24 cellular contexts compared by ENCODE assay signal in genomic region chr5:157177935-157178334, GRCh38. TPM values are rescaled to one million over a fixed set of nuclear protein-coding genes. Genes with fewer than 3 reads are reported as not detected.
A peak's percentile ranks its signal among the peaks of the same experiment; 100 is the strongest.
DNase-seq lines count a peak whose midpoint lies in the region; ATAC-seq lines count a peak whose summit lies in the region.
"Had no signal": no experiment of that assay in that cellular context is flagged by ENCODE, and none has a peak within 500 bp of the region (broad histone marks: within the 10 kb centered on the region; RNA-seq: fewer than 3 reads in every experiment).

No MANE protein-coding gene starts in this region.

- no peak for DNase-seq in activated CD4-positive, alpha-beta T cell treated with anti-CD3 and anti-CD28 coated beads, Interleukin-2, amount 10 ng/mL, durations not matched to agents 7 days and 5 days
- no peak for DNase-seq in activated CD4-positive, alpha-beta T cell treated with anti-CD3 and anti-CD28 coated beads, Interleukin-2, amount 50 U/mL, for 4 hours
- DNase-seq in activated T-helper 2 cell treated with anti-CD3 and anti-CD28 coated beads, Interferon-gamma antibody, Interleukin-2, Interleukin-4, amounts not matched to agents 10 μg/mL and 5 μg/mL and 100 μg/mL, durations not matched to agents 14 hours and 24 hours and 36 hours (ENCODE audit: low spot score), result peak; percentile 7
- no peak for DNase-seq in natural killer cell treated with Interleukin-12 subunit alpha and Interleukin-12 subunit beta and Interleukin-15 and Interleukin-18, amount 100 ng/mL, for 72 hours (ENCODE audit: low spot score)
- DNase-seq in NOMO-1 treated with DMSO at 0.1 percent for 48 hours (lab: John Stamatoyannopoulos, UW; ENCODE audit: unreplicated experiment) (no peak), CD1c-positive myeloid dendritic cell (ENCODE audit: extremely low spot score) (no peak), GOT3 (lab: John Stamatoyannopoulos, UW) (no peak)
- DNase-seq: DMS79 treated with DMSO at 0.1 percent for 48 hours, NCI-H1436 treated with DMSO at 0.1 percent for 48 hours, NCI-H774, upper lobe of left lung had no signal

- POLR2A ChIA-PET in activated CD4-positive, alpha-beta T cell treated with anti-CD3 and anti-CD28 coated beads, Interleukin-2, amount 10 ng/mL, durations not matched to agents 7 days and 5 days (lab: Charles Lee), result no interaction called here

- peak in 1 of 2 donors; percentile 76 for ATAC-seq in natural killer cell treated with Interleukin-12 subunit alpha and Interleukin-12 subunit beta and Interleukin-15 and Interleukin-18, amount 100 ng/mL, for 72 hours
- ATAC-seq: GM23338 had no signal

- CTCF ChIA-PET in activated CD4-positive, alpha-beta T cell treated with anti-CD3 and anti-CD28 coated beads, Interleukin-2, amount 10 ng/mL, durations not matched to agents 7 days and 5 days (lab: Charles Lee), result interaction anchor here (0.6 to 2.1 kb wide), 3 partner anchors 26 to 138 kb away, joined by 3 to 6 read pairs (median 4); no protein-coding TSS in a partner anchor

- peaks cover 58% of the 10 kb centered on the region for H3K4me1 Mint-ChIP-seq in activated CD4-positive, alpha-beta T cell treated with anti-CD3 and anti-CD28 coated beads, Interleukin-2, amount 10 ng/mL, durations not matched to agents 7 days and 5 days
- H3K4me1 Mint-ChIP-seq in activated T-helper 2 cell treated with anti-CD3 and anti-CD28 coated beads, Interferon-gamma antibody, Interleukin-2, Interleukin-4, amounts not matched to agents 10 μg/mL and 5 μg/mL and 100 μg/mL, durations not matched to agents 14 hours and 24 hours and 36 hours (ENCODE audit: low read depth), result peaks cover 54% of the 10 kb centered on the region
- H3K4me1 Mint-ChIP-seq in natural killer cell treated with Interleukin-12 subunit alpha and Interleukin-12 subunit beta and Interleukin-15 and Interleukin-18, amount 100 ng/mL, for 72 hours (ENCODE audit: low read depth in 2 of 2), result peaks cover 34 to 41% of the 10 kb centered on the region in 2 donors
- H3K4me1 Mint-ChIP-seq: neural crest cell had no signal

- H3K27me3 Mint-ChIP-seq in activated CD4-positive, alpha-beta T cell treated with anti-CD3 and anti-CD28 coated beads, Interleukin-2, amount 10 ng/mL, durations not matched to agents 7 days and 5 days, result no peaks in the 10 kb centered on the region
- no peaks in the 10 kb centered on the region for H3K27me3 Mint-ChIP-seq in activated T-helper 2 cell treated with anti-CD3 and anti-CD28 coated beads, Interferon-gamma antibody, Interleukin-2, Interleukin-4, amounts not matched to agents 10 μg/mL and 5 μg/mL and 100 μg/mL, durations not matched to agents 14 hours and 24 hours and 36 hours (ENCODE audit: low read depth)
- no peaks in the 10 kb centered on the region for H3K27me3 Mint-ChIP-seq in natural killer cell treated with Interleukin-12 subunit alpha and Interleukin-12 subunit beta and Interleukin-15 and Interleukin-18, amount 100 ng/mL, for 72 hours

- no peaks in the 10 kb centered on the region for H3K9me3 ChIP-seq in KOPT-K1 (ENCODE audit: insufficient read depth, low read length, poor library complexity, severe bottlenecking)
- H3K9me3 ChIP-seq: breast epithelium, upper lobe of left lung had no signal

- peaks cover 37% of the 10 kb centered on the region for H3K36me3 Mint-ChIP-seq in activated CD4-positive, alpha-beta T cell treated with anti-CD3 and anti-CD28 coated beads, Interleukin-2, amount 10 ng/mL, durations not matched to agents 7 days and 5 days (ENCODE audit: low read depth)
- H3K36me3 Mint-ChIP-seq in activated T-helper 2 cell treated with anti-CD3 and anti-CD28 coated beads, Interferon-gamma antibody, Interleukin-2, Interleukin-4, amounts not matched to agents 10 μg/mL and 5 μg/mL and 100 μg/mL, durations not matched to agents 14 hours and 24 hours and 36 hours (ENCODE audit: low read depth), result peaks cover 35% of the 10 kb centered on the region
- H3K36me3 Mint-ChIP-seq in natural killer cell treated with Interleukin-12 subunit alpha and Interleukin-12 subunit beta and Interleukin-15 and Interleukin-18, amount 100 ng/mL, for 72 hours, result peaks cover 28% of the 10 kb centered on the region

- peaks cover 7% of the 10 kb centered on the region for H3K9me3 Mint-ChIP-seq in activated CD4-positive, alpha-beta T cell treated with anti-CD3 and anti-CD28 coated beads, Interleukin-2, amount 10 ng/mL, durations not matched to agents 7 days and 5 days
- peaks cover 11% of the 10 kb centered on the region for H3K9me3 Mint-ChIP-seq in activated T-helper 2 cell treated with anti-CD3 and anti-CD28 coated beads, Interferon-gamma antibody, Interleukin-2, Interleukin-4, amounts not matched to agents 10 μg/mL and 5 μg/mL and 100 μg/mL, durations not matched to agents 14 hours and 24 hours and 36 hours
- H3K9me3 Mint-ChIP-seq in natural killer cell treated with Interleukin-12 subunit alpha and Interleukin-12 subunit beta and Interleukin-15 and Interleukin-18, amount 100 ng/mL, for 72 hours, result peaks cover 4% of the 10 kb centered on the region
- H3K9me3 Mint-ChIP-seq: GM23338, neural crest cell had no signal

- intact Hi-C loops in activated T-helper 2 cell treated with anti-CD3 and anti-CD28 coated beads, Interferon-gamma antibody, Interleukin-2, Interleukin-4, amounts not matched to agents 10 μg/mL and 5 μg/mL and 100 μg/mL, durations not matched to agents 14 hours and 24 hours and 36 hours (cut with micrococcal nuclease), result no loop called here

- no peaks in the 10 kb centered on the region for H3K36me3 ChIP-seq in KOPT-K1 (ENCODE audit: insufficient read depth, low read length)
- H3K36me3 ChIP-seq: BLaER1 treated with 17β-estradiol and CSF1 and Interleukin-3, amounts not matched to agents 10 nM and 100 nM; breast epithelium; upper lobe of left lung had no signal

- H3K27ac Mint-ChIP-seq in activated CD4-positive, alpha-beta T cell treated with anti-CD3 and anti-CD28 coated beads, Interleukin-2, amount 10 ng/mL, durations not matched to agents 7 days and 5 days, result peak overlapping the region; percentile 99
- peak overlapping the region; percentile 98 for H3K27ac Mint-ChIP-seq in activated T-helper 2 cell treated with anti-CD3 and anti-CD28 coated beads, Interferon-gamma antibody, Interleukin-2, Interleukin-4, amounts not matched to agents 10 μg/mL and 5 μg/mL and 100 μg/mL, durations not matched to agents 14 hours and 24 hours and 36 hours
- H3K27ac Mint-ChIP-seq in natural killer cell treated with Interleukin-12 subunit alpha and Interleukin-12 subunit beta and Interleukin-15 and Interleukin-18, amount 100 ng/mL, for 72 hours, result peak overlapping the region; percentile 97 to 98
- H3K27ac Mint-ChIP-seq: GM23338 had no signal

- H3K4me3 Mint-ChIP-seq in activated CD4-positive, alpha-beta T cell treated with anti-CD3 and anti-CD28 coated beads, Interleukin-2, amount 10 ng/mL, durations not matched to agents 7 days and 5 days, result peak overlapping the region; percentile 97
- H3K4me3 Mint-ChIP-seq in activated T-helper 2 cell treated with anti-CD3 and anti-CD28 coated beads, Interferon-gamma antibody, Interleukin-2, Interleukin-4, amounts not matched to agents 10 μg/mL and 5 μg/mL and 100 μg/mL, durations not matched to agents 14 hours and 24 hours and 36 hours (ENCODE audit: low read depth), result peak overlapping the region; percentile 64
- H3K4me3 Mint-ChIP-seq in natural killer cell treated with Interleukin-12 subunit alpha and Interleukin-12 subunit beta and Interleukin-15 and Interleukin-18, amount 100 ng/mL, for 72 hours, result peak overlapping the region; percentile 98
- H3K4me3 Mint-ChIP-seq: GM23338, neural crest cell had no signal

- peak overlapping the region; percentile 96 for H3K27ac ChIP-seq in KOPT-K1 (ENCODE audit: low read depth, low read length, poor library complexity, severe bottlenecking)
- H3K27ac ChIP-seq: BLaER1 treated with 17β-estradiol and CSF1 and Interleukin-3, amounts not matched to agents 10 nM and 100 nM; breast epithelium; epithelial cell of prostate; SK-N-MC; upper lobe of left lung had no signal

RNA-seq across cellular contexts. Expression of gene ITK, which starts 2.7 kb away (rescaled TPM):
- total RNA-seq in activated CD4-positive, alpha-beta T cell treated with anti-CD3 and anti-CD28 coated beads, Interleukin-2, amount 10 ng/mL, durations not matched to agents 7 days and 5 days, result 100 to 1,000 TPM; 258 to 306 TPM
- total RNA-seq in activated T-helper 2 cell treated with anti-CD3 and anti-CD28 coated beads, Interferon-gamma antibody, Interleukin-2, Interleukin-4, amounts not matched to agents 10 μg/mL and 5 μg/mL and 100 μg/mL, durations not matched to agents 14 hours and 24 hours and 36 hours, result 313 and 319 TPM in 2 replicates
- total RNA-seq in natural killer cell treated with Interleukin-12 subunit alpha and Interleukin-12 subunit beta and Interleukin-15 and Interleukin-18, amount 100 ng/mL, for 72 hours, result 100 to 1,000 TPM; 153 to 225 TPM
- total RNA-seq: A673, frontal cortex, GM23338, kidney epithelial cell, MCF 10A, neural crest cell, pulmonary artery endothelial cell had no signal

RNA-seq across cellular contexts. Expression of gene GARIN3, which starts 11.9 kb away (rescaled TPM):
- total RNA-seq in activated CD4-positive, alpha-beta T cell treated with anti-CD3 and anti-CD28 coated beads, Interleukin-2, amount 10 ng/mL, durations not matched to agents 7 days and 5 days, result not detected
- 0.23 and 0.30 TPM in 2 replicates for total RNA-seq in activated T-helper 2 cell treated with anti-CD3 and anti-CD28 coated beads, Interferon-gamma antibody, Interleukin-2, Interleukin-4, amounts not matched to agents 10 μg/mL and 5 μg/mL and 100 μg/mL, durations not matched to agents 14 hours and 24 hours and 36 hours
- not detected for total RNA-seq in natural killer cell treated with Interleukin-12 subunit alpha and Interleukin-12 subunit beta and Interleukin-15 and Interleukin-18, amount 100 ng/mL, for 72 hours
- total RNA-seq: A673, breast epithelium, frontal cortex, GM23338, kidney epithelial cell, MCF 10A, mesenteric fat pad, neural crest cell, pulmonary artery endothelial cell, upper lobe of left lung had no signal

RNA-seq across cellular contexts. Expression of gene MED7, which starts 35.3 kb away (rescaled TPM):
- total RNA-seq in activated CD4-positive, alpha-beta T cell treated with anti-CD3 and anti-CD28 coated beads, Interleukin-2, amount 10 ng/mL, durations not matched to agents 7 days and 5 days, result 10 to 100 TPM; 12.1 to 13.2 TPM
- total RNA-seq in activated T-helper 2 cell treated with anti-CD3 and anti-CD28 coated beads, Interferon-gamma antibody, Interleukin-2, Interleukin-4, amounts not matched to agents 10 μg/mL and 5 μg/mL and 100 μg/mL, durations not matched to agents 14 hours and 24 hours and 36 hours, result 12.5 and 13.1 TPM in 2 replicates
- 10 to 100 TPM; 14.8 to 16.6 TPM for total RNA-seq in natural killer cell treated with Interleukin-12 subunit alpha and Interleukin-12 subunit beta and Interleukin-15 and Interleukin-18, amount 100 ng/mL, for 72 hours
